In genomic region chrX:6228720-6229119, GRCh38 we compare ENCODE assay signal across 1 cellular context.
TF ChIP-seq lines count a peak whose summit lies in the region.

NLGN4X (minus strand) TSS chrX:6228867; CDS start chrX:6151466, 77,401 bp downstream.

TF ChIP-seq in GM12878, 131 proteins besides CTCF, POLR2A, EP300 and RAD21 (continued from another document):
- TF ChIP-seq, protein P1, sequence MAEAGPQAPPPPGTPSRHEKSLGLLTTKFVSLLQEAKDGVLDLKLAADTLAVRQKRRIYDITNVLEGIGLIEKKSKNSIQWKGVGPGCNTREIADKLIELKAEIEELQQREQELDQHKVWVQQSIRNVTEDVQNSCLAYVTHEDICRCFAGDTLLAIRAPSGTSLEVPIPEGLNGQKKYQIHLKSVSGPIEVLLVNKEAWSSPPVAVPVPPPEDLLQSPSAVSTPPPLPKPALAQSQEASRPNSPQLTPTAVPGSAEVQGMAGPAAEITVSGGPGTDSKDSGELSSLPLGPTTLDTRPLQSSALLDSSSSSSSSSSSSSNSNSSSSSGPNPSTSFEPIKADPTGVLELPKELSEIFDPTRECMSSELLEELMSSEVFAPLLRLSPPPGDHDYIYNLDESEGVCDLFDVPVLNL (IDR thresholded peaks at IDR 0.05; ENCODE audit: low read depth, low read length) = no peak
- TF ChIP-seq, protein P2, sequence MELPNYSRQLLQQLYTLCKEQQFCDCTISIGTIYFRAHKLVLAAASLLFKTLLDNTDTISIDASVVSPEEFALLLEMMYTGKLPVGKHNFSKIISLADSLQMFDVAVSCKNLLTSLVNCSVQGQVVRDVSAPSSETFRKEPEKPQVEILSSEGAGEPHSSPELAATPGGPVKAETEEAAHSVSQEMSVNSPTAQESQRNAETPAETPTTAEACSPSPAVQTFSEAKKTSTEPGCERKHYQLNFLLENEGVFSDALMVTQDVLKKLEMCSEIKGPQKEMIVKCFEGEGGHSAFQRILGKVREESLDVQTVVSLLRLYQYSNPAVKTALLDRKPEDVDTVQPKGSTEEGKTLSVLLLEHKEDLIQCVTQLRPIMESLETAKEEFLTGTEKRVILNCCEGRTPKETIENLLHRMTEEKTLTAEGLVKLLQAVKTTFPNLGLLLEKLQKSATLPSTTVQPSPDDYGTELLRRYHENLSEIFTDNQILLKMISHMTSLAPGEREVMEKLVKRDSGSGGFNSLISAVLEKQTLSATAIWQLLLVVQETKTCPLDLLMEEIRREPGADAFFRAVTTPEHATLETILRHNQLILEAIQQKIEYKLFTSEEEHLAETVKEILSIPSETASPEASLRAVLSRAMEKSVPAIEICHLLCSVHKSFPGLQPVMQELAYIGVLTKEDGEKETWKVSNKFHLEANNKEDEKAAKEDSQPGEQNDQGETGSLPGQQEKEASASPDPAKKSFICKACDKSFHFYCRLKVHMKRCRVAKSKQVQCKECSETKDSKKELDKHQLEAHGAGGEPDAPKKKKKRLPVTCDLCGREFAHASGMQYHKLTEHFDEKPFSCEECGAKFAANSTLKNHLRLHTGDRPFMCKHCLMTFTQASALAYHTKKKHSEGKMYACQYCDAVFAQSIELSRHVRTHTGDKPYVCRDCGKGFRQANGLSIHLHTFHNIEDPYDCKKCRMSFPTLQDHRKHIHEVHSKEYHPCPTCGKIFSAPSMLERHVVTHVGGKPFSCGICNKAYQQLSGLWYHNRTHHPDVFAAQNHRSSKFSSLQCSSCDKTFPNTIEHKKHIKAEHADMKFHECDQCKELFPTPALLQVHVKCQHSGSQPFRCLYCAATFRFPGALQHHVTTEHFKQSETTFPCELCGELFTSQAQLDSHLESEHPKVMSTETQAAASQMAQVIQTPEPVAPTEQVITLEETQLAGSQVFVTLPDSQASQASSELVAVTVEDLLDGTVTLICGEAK (IDR thresholded peaks at IDR 0.05; ENCODE audit: borderline replicate concordance) = no peak
- TF ChIP-seq RFX5 (IDR thresholded peaks at IDR 0.05; ENCODE audit: low read depth, low read length) = no peak
- no peak for TF ChIP-seq MTA2 (IDR thresholded peaks at IDR 0.05; ENCODE audit: low read depth)
- no peak for TF ChIP-seq STAT1 (conservative IDR thresholded peaks at IDR 0.05)
- TF ChIP-seq PML (IDR thresholded peaks at IDR 0.05; ENCODE audit: low read length) = no peak
- TF ChIP-seq ATF3 (IDR thresholded peaks at IDR 0.05; ENCODE audit: borderline replicate concordance, extremely low read depth, low read depth, low read length) = no peak
- no peak for TF ChIP-seq ZBED1 (IDR thresholded peaks at IDR 0.05; ENCODE audit: borderline replicate concordance)
